ENCODE assay signal across 12 cellular contexts in genomic region chr2:10326707-10327594, GRCh38. TPM values are rescaled to one million over a fixed set of nuclear protein-coding genes. Genes with fewer than 3 reads are reported as not detected.
DNase-seq lines count a peak whose midpoint lies in the region; ATAC-seq and TF ChIP-seq lines count a peak whose summit lies in the region.
"Had no signal": no experiment of that assay in that cellular context is flagged by ENCODE, and none has a peak within 500 bp of the region (broad histone marks: within the 10 kb centered on the region; RNA-seq: fewer than 3 reads in every experiment).

No MANE protein-coding gene starts in this region.

- BruUV-seq in Panc1 (replicated peaks; lab: Mats Ljungman, UMichigan), result no TSS peak

- peak overlapping the region in 3 of 8 donors; percentile 10 to 49 (median 36) for H3K4me3 Mint-ChIP-seq in CD4-positive, alpha-beta memory T cell
- H3K4me3 Mint-ChIP-seq in IgD-negative memory B cell, result peak overlapping the region in 2 of 4 donors; percentile 56 to 58
- H3K4me3 Mint-ChIP-seq: activated naive CD8-positive, alpha-beta T cell treated with anti-CD3 and anti-CD28 coated beads, Interleukin-2, amount 10 ng/mL, durations not matched to agents 7 days and 5 days had no signal

- intact Hi-C loops in CD4-positive, alpha-beta memory T cell (cut with micrococcal nuclease), result no loop called here
- intact Hi-C loops in Panc1 (cut with micrococcal nuclease; ENCODE audit: unreplicated experiment) (no loop called here), left ventricle myocardium inferior (cut with micrococcal nuclease) (no loop called here)

- TF ChIP-seq CTCF in Panc1 (IDR thresholded peaks at IDR 0.05) (no peak), left ventricle myocardium inferior (IDR thresholded peaks at IDR 0.05; ENCODE audit: borderline replicate concordance) (no peak), RWPE1 (conservative IDR thresholded peaks at IDR 0.05; ENCODE audit: low read depth) (no peak)

- no peak for DNase-seq in CD4-positive, alpha-beta memory T cell
- DNase-seq in Panc1 (ENCODE audit: low read depth, low spot score) (no peak), left ventricle myocardium inferior (peak; percentile 61), RWPE1 (ENCODE audit: low spot score) (no peak)
- no peak for DNase-seq in stimulated activated CD4-positive, alpha-beta T cell treated with anti-CD3 and anti-CD28 coated beads, Interleukin-15, amount 100 ng/mL, for 24 hours
- DNase-seq in activated effector memory CD4-positive, alpha-beta T cell treated with Interleukin-2 at 50 U/mL for 16 hours, result no peak
- DNase-seq: activated naive CD8-positive, alpha-beta T cell treated with anti-CD3 and anti-CD28 coated beads, Interleukin-2, amount 10 ng/mL, durations not matched to agents 7 days and 5 days had no signal

- H3K27me3 Mint-ChIP-seq in CD4-positive, alpha-beta memory T cell, result no peaks in the 10 kb centered on the region
- H3K27me3 Mint-ChIP-seq in IgD-negative memory B cell, result no peaks in the 10 kb centered on the region
- H3K27me3 Mint-ChIP-seq: activated naive CD8-positive, alpha-beta T cell treated with anti-CD3 and anti-CD28 coated beads, Interleukin-2, amount 10 ng/mL, durations not matched to agents 7 days and 5 days had no signal

- H3K27me3 ChIP-seq in CD4-positive, alpha-beta memory T cell (ENCODE audit: insufficient read depth, low read length), result no peaks in the 10 kb centered on the region
- H3K27me3 ChIP-seq in Panc1 (ENCODE audit: control insufficient read depth, insufficient read depth, low read length) (no peaks in the 10 kb centered on the region), left ventricle myocardium inferior (ENCODE audit: low read depth) (no peaks in the 10 kb centered on the region)

- H3K36me3 Mint-ChIP-seq in CD4-positive, alpha-beta memory T cell, result peaks cover 9 to 16% of the 10 kb centered on the region in 2 donors
- H3K36me3 Mint-ChIP-seq in IgD-negative memory B cell, result no peaks in the 10 kb centered on the region

- H3K27ac Mint-ChIP-seq in CD4-positive, alpha-beta memory T cell, result peak overlapping the region; percentile 40 to 97 (median 89)
- H3K27ac Mint-ChIP-seq in IgD-negative memory B cell, result peak overlapping the region in 2 of 3 donors; percentile 73 to 88

- in situ Hi-C loops in Panc1 (cut with HindIII; ENCODE audit: low pct_unique_long_range_greater_than_20kb, low sequenced_read_pairs), result no loop called here

- CTCF ChIA-PET in CD4-positive, alpha-beta memory T cell (lab: Charles Lee; ENCODE audit: partially characterized antibody), result interaction anchor here (1.2 to 9.7 kb wide), 4 partner anchors 10 to 108 kb away, joined by 4 to 150 read pairs (median 40); partner anchors contain the start of gene HPCAL1
- CTCF ChIA-PET in Panc1 (lab: Charles Lee) (interaction anchor here (1.1 kb wide), 1 partner anchor 23 kb away, joined by 4 read pairs; no protein-coding TSS in a partner anchor), RWPE1 (lab: Yijun Ruan, JAX) (no interaction called here)

- H3K9me3 ChIP-seq in CD4-positive, alpha-beta memory T cell (ENCODE audit: control insufficient read depth in 1 of 2, low read length in 2 of 2), result no peaks in the 10 kb centered on the region
- H3K9me3 ChIP-seq in Panc1 (ENCODE audit: control insufficient read depth, insufficient read depth, low read depth, low read length) (no peaks in the 10 kb centered on the region), left ventricle myocardium inferior (replicated peaks) (no peaks in the 10 kb centered on the region)

- no peak overlapping the region for H3K4me3 ChIP-seq in CD4-positive, alpha-beta memory T cell (ENCODE audit: low read length in 2 of 2)
- H3K4me3 ChIP-seq in Panc1 (ENCODE audit: low read depth in 2 of 2, low read length in 2 of 2) (peak overlapping the region in 1 of 2 experiments; percentile 9; a peak in 1 of 4 replicates), left ventricle myocardium inferior (no peak overlapping the region)

- 0 out of 2 replicates have a peak, but pooled peaks have one; percentile 0 for ATAC-seq in Panc1
- ATAC-seq in GM18519 (IDR thresholded peaks at IDR 0.05; ENCODE audit: low FRiP score, unreplicated experiment), result no peak

- H3K4me1 Mint-ChIP-seq in CD4-positive, alpha-beta memory T cell, result peaks cover 57 to 97% (median 80%) of the 10 kb centered on the region in 4 donors
- H3K4me1 Mint-ChIP-seq in IgD-negative memory B cell, result peaks cover 64 to 83% (median 75%) of the 10 kb centered on the region in 3 donors

- H3K9me3 Mint-ChIP-seq in CD4-positive, alpha-beta memory T cell, result no peaks in the 10 kb centered on the region
- no peaks in the 10 kb centered on the region for H3K9me3 Mint-ChIP-seq in IgD-negative memory B cell
- H3K9me3 Mint-ChIP-seq: activated naive CD8-positive, alpha-beta T cell treated with anti-CD3 and anti-CD28 coated beads, Interleukin-2, amount 10 ng/mL, durations not matched to agents 7 days and 5 days had no signal

- H3K4me1 ChIP-seq in CD4-positive, alpha-beta memory T cell (ENCODE audit: insufficient read depth, low read length), result peaks cover 74% of the 10 kb centered on the region
- H3K4me1 ChIP-seq in Panc1 (ENCODE audit: control insufficient read depth, insufficient read depth, low read length) (peaks cover 86% of the 10 kb centered on the region), left ventricle myocardium inferior (peaks cover 73% of the 10 kb centered on the region)
- H3K4me1 ChIP-seq: parathyroid adenoma had no signal

- no peak overlapping the region for H3K27ac ChIP-seq in CD4-positive, alpha-beta memory T cell (ENCODE audit: low read depth, low read length)
- H3K27ac ChIP-seq in Panc1 (ENCODE audit: low read length) (peak overlapping the region; percentile 99), left ventricle myocardium inferior (replicated peaks) (peak overlapping the region; percentile 47), RWPE1 (no peak overlapping the region; the same call in 1 of the 2 replicates)
- H3K27ac ChIP-seq: HL-60, parathyroid adenoma, VCaP had no signal

- POLR2A ChIA-PET in CD4-positive, alpha-beta memory T cell (lab: Charles Lee; ENCODE audit: partially characterized antibody), result interaction anchor here (1.5 to 10.2 kb wide), 3 partner anchors 9 to 56 kb away, joined by 4 to 362 read pairs (median 8); partner anchors contain the start of gene HPCAL1
- POLR2A ChIA-PET in Panc1 (lab: Charles Lee), result interaction anchor here (0.7 kb wide), 1 partner anchor 81 kb away, joined by 3 read pairs; no protein-coding TSS in a partner anchor
- POLR2A ChIA-PET in RWPE1 (lab: Yijun Ruan, JAX; ENCODE audit: low non-redundant PET), result no interaction called here

- peaks cover 7% of the 10 kb centered on the region for H3K36me3 ChIP-seq in CD4-positive, alpha-beta memory T cell (ENCODE audit: insufficient read depth, low read length)
- H3K36me3 ChIP-seq in Panc1 (ENCODE audit: control insufficient read depth, insufficient read depth, low read length), result no peaks in the 10 kb centered on the region; the same call in 1 of the 2 replicates
- no peaks in the 10 kb centered on the region for H3K36me3 ChIP-seq in left ventricle myocardium inferior

RNA-seq across cellular contexts. Expression of gene HPCAL1, which starts 24.2 kb away (rescaled TPM):
- 10 to 100 TPM; 77.1 to 80.7 TPM for total RNA-seq in CD4-positive, alpha-beta memory T cell
- 100 to 1,000 TPM; 100 to 114 TPM for polyA plus RNA-seq in CD4-positive, alpha-beta memory T cell
- 89.2 TPM for polyA plus RNA-seq in IgD-negative memory B cell
- total RNA-seq in Panc1 (2021; ENCODE audit: unreplicated experiment) (234 TPM), left ventricle myocardium inferior (29.4 TPM)
- polyA plus RNA-seq in Panc1 (2012; ENCODE audit: insufficient read length), result 556 TPM

Comparison
In these comparisons a context has a peak if more than half of its experiments do, and no peak if none do; other contexts are left out.
1. H3K27ac ChIP-seq: peak in Panc1 (single experiment) and left ventricle myocardium inferior (single experiment); none in CD4-positive, alpha-beta memory T cell (single experiment) and RWPE1 (single experiment).